In the genomic region with DNA sequence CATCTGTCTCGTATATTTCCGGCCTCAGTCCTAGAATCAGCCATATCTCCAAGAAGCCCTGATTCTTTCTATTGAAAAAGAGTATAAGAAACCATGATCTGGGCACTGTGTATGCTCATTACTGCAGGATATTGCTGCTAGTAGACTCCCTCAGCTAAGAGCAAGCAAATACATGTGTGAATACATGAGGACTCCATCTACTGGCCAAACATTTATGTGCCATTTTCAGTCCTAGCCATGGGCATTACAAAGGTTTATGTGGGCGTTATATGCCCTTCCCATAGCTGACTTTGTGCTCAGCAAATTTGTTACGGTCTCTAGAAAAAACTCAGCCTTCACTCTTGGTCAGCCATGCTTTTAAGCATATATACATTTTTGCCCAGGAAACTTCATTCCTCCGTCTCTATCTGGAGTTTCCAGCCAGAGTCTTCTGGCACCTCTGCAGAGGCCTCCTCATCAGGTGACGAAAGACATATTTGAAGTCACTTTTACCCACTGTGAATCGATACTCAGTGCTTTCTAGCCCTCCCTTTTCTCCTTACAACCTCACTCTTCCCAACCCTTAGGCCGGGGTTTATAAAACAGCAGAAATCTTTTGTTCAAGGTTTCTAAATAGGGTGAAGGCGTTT, we compare ENCODE assay signal across 11 cellular contexts.
DNase-seq lines count a peak whose midpoint lies in the region; ATAC-seq, FAIRE-seq and TF ChIP-seq lines count a peak whose summit lies in the region.
"Had no signal": no experiment of that assay in that cellular context is flagged by ENCODE, and none has a peak within 500 bp of the region (broad histone marks: within the 10 kb centered on the region; RNA-seq: fewer than 3 reads in every experiment).

No MANE protein-coding gene starts in this region.

- H3K27ac Mint-ChIP-seq in T-helper 17 cell: no peak overlapping the region

- no peak overlapping the region for H3K4me3 Mint-ChIP-seq in T-helper 17 cell

- no CpG with 5 or more reads among the region's 9 CpGs for WGBS in iPS DF 6.9 (ENCODE audit: insufficient coverage, insufficient read length)

- H3K9me3 ChIP-seq in iPS DF 6.9 (ENCODE audit: control insufficient read depth, insufficient read depth, low read length) (no peaks in the 10 kb centered on the region), T-helper 17 cell (ENCODE audit: control insufficient read depth, low read length, poor library complexity, severe bottlenecking) (peaks cover under 1% of the 10 kb centered on the region)

- no peaks in the 10 kb centered on the region for H3K36me3 ChIP-seq in iPS DF 6.9 (ENCODE audit: control insufficient read depth, insufficient read depth, low read length)

- no peaks in the 10 kb centered on the region for H3K36me3 Mint-ChIP-seq in T-helper 17 cell (ENCODE audit: low read depth)

- H3K27ac ChIP-seq in iPS DF 6.9 (ENCODE audit: low read length): no peak overlapping the region
- H3K27ac ChIP-seq: parathyroid adenoma had no signal

- TF ChIP-seq CTCF in D721Med (IDR thresholded peaks at IDR 0.05; ENCODE audit: insufficient read depth, missing control alignments): peak; percentile 56

- DNase-seq in D721Med (ENCODE audit: insufficient read length, low spot score) (no peak), KG1 (lab: John Stamatoyannopoulos, UW) (peak; percentile 20), RKO (ENCODE audit: low spot score) (peak; percentile 63), iPS DF 6.9 (ENCODE audit: low read depth, low spot score) (peak; percentile 25), NCI-H446 treated with DMSO at 0.1 percent for 48 hours (lab: John Stamatoyannopoulos, UW) (no peak), T-helper 17 cell (no peak)
- DNase-seq in activated CD8-positive, alpha-beta memory T cell treated with anti-CD3 and anti-CD28 coated beads, Interleukin-2, amount 50 U/mL, for 4 hours: no peak
- DNase-seq: stimulated activated CD8-positive, alpha-beta memory T cell treated with anti-CD3 and anti-CD28 coated beads, Interleukin-4, amount 100 ng/mL, for 48 hours had no signal

- FAIRE-seq in D721Med (lab: Jason Lieb, UNC): peak; percentile 72
- FAIRE-seq: astrocyte had no signal

- H3K27me3 Mint-ChIP-seq in T-helper 17 cell: no peaks in the 10 kb centered on the region

- H3K4me3 ChIP-seq in iPS DF 6.9 (ENCODE audit: low read length): no peak overlapping the region

- no peaks in the 10 kb centered on the region for H3K27me3 ChIP-seq in iPS DF 6.9 (ENCODE audit: control insufficient read depth, insufficient read depth, low read length)

- no peaks in the 10 kb centered on the region for H3K4me1 Mint-ChIP-seq in T-helper 17 cell

- ATAC-seq in GM18519 (IDR thresholded peaks at IDR 0.05; ENCODE audit: low FRiP score, unreplicated experiment): no peak
- ATAC-seq in T-helper 17 cell: no peak

- no peaks in the 10 kb centered on the region for H3K4me1 ChIP-seq in iPS DF 6.9 (ENCODE audit: control insufficient read depth, insufficient read depth, low read length)
- H3K4me1 ChIP-seq: parathyroid adenoma had no signal

Comparison
In these comparisons a context has a peak if more than half of its experiments do, and no peak if none do; other contexts are left out.
1. DNase-seq: peak in KG1 (single experiment), RKO (single experiment) and iPS DF 6.9 (single experiment); none in D721Med (single experiment), activated CD8-positive, alpha-beta memory T cell treated with anti-CD3 and anti-CD28 coated beads, Interleukin-2, amount 50 U/mL, for 4 hours (single experiment), NCI-H446 treated with DMSO at 0.1 percent for 48 hours (single experiment) and T-helper 17 cell (0 of 3).